In the genomic region with DNA sequence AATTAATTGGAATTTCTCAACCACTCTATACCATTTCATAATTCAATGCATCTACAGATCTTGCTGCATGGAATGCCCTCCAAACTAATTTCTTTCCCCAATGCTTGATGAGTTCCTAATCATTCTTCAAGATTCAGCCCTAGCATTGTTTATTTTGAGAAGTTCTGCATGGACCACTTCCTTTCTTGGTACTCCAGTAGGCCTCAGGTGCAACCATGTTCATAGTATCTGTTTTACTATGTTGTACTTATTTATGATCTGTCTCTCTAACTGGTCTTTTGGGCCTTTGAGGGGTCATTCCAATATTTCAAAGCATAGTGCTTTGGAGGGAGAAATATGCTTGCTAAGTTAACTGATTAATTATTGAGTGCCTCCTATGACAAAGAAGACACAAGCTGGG, we compare ENCODE assay signal across 16 cellular contexts.
"Had no signal": no experiment of that assay in that cellular context is flagged by ENCODE, and none has a peak within 500 bp of the region (broad histone marks: within the 10 kb centered on the region; RNA-seq: fewer than 3 reads in every experiment).

No MANE protein-coding gene starts in this region.

- H3K27ac Mint-ChIP-seq: brain; effector memory CD8-positive, alpha-beta T cell; type B pancreatic cell had no signal

- DNase-seq: activated CD4-positive, CD25-positive, alpha-beta regulatory T cell treated with anti-CD3 and anti-CD28 coated beads, Interleukin-2, amount 50 U/mL, for 72 hours; activated naive CD4-positive, alpha-beta T cell treated with anti-CD3 and anti-CD28 coated beads, Interleukin-2, amount 50 U/mL, for 16 hours; effector memory CD8-positive, alpha-beta T cell; esophagus squamous epithelium; left cardiac atrium; lower lobe of right lung; right lobe of liver; small intestine; stimulated activated CD4-positive, alpha-beta T cell treated with anti-CD3 and anti-CD28 coated beads, Interleukin-15, amount 100 ng/mL, for 24 hours; stimulated activated CD4-positive, alpha-beta T cell treated with anti-CD3 and anti-CD28 coated beads, Interleukin-2, amount 100 ng/mL, for 48 hours; testis had no signal

- ATAC-seq: left cardiac atrium; lower lobe of right lung; natural killer cell treated with Interleukin-12 subunit alpha and Interleukin-12 subunit beta and Interleukin-15 and Interleukin-18, amount 100 ng/mL, for 72 hours; right lobe of liver; SK-N-SH treated with all-trans-retinoic acid at 6 μM for 48 hours had no signal

- FAIRE-seq: islet of Langerhans, small intestine had no signal

- H3K4me1 Mint-ChIP-seq: brain had no signal

- H3K9me3 Mint-ChIP-seq: brain; effector memory CD8-positive, alpha-beta T cell; natural killer cell treated with Interleukin-12 subunit alpha and Interleukin-12 subunit beta and Interleukin-15 and Interleukin-18, amount 100 ng/mL, for 72 hours; type B pancreatic cell had no signal

- H3K36me3 Mint-ChIP-seq: natural killer cell treated with Interleukin-12 subunit alpha and Interleukin-12 subunit beta and Interleukin-15 and Interleukin-18, amount 100 ng/mL, for 72 hours; type B pancreatic cell had no signal

- H3K27me3 Mint-ChIP-seq: brain; effector memory CD8-positive, alpha-beta T cell had no signal

- H3K4me3 Mint-ChIP-seq: brain; natural killer cell treated with Interleukin-12 subunit alpha and Interleukin-12 subunit beta and Interleukin-15 and Interleukin-18, amount 100 ng/mL, for 72 hours; type B pancreatic cell had no signal
